In genomic region chr12:125228519-125229260, GRCh38 we compare ENCODE assay signal across 19 cellular contexts. TPM values are rescaled to one million over a fixed set of nuclear protein-coding genes. Genes with fewer than 3 reads are reported as not detected.
DNase-seq lines count a peak whose midpoint lies in the region; ATAC-seq and TF ChIP-seq lines count a peak whose summit lies in the region.
"Had no signal": no experiment of that assay in that cellular context is flagged by ENCODE, and none has a peak within 500 bp of the region (broad histone marks: within the 10 kb centered on the region; RNA-seq: fewer than 3 reads in every experiment).

No MANE protein-coding gene starts in this region.

- no peak overlapping the region for H3K27ac ChIP-seq in CD8-positive, alpha-beta memory T cell (ENCODE audit: low read depth, low read length)
- H3K27ac ChIP-seq in OCI-LY7 (ENCODE audit: low read depth, low read length, poor library complexity, severe bottlenecking) = no peak overlapping the region
- H3K27ac ChIP-seq: esophagus muscularis mucosa had no signal

- H3K9me3 Mint-ChIP-seq in CD8-positive, alpha-beta memory T cell = peaks cover 0 to 1% (median 0%) of the 10 kb centered on the region in 5 donors
- no peaks in the 10 kb centered on the region for H3K9me3 Mint-ChIP-seq in activated naive CD4-positive, alpha-beta T cell treated with anti-CD3 and anti-CD28 coated beads, Interleukin-2, amount 50 U/mL, for 72 hours
- H3K9me3 Mint-ChIP-seq: activated naive CD8-positive, alpha-beta T cell treated with anti-CD3 and anti-CD28 coated beads, Interleukin-2, amount 10 ng/mL, durations not matched to agents 7 days and 5 days; activated T-cell treated with anti-CD3 and anti-CD28 coated beads, Interleukin-2, amount 50 U/mL, for 72 hours; CD4-positive, CD25-positive, alpha-beta regulatory T cell; stimulated activated naive CD8-positive, alpha-beta T cell treated with anti-CD3 and anti-CD28 coated beads, Interleukin-15, amount 100 ng/mL, for 72 hours had no signal

- H3K9me3 ChIP-seq in CD8-positive, alpha-beta memory T cell (ENCODE audit: low read length) = no peaks in the 10 kb centered on the region
- peaks cover 6% of the 10 kb centered on the region; the same call in 1 of the 2 replicates for H3K9me3 ChIP-seq in OCI-LY7 (ENCODE audit: low read length)

- BruUV-seq in OCI-LY7 (replicated peaks; lab: Mats Ljungman, UMichigan) = no TSS peak

- H3K4me1 ChIP-seq in CD8-positive, alpha-beta memory T cell (ENCODE audit: insufficient read depth, low read length) = no peaks in the 10 kb centered on the region
- H3K4me1 ChIP-seq in OCI-LY7 (ENCODE audit: insufficient read depth, low read length, poor library complexity, severe bottlenecking) = peaks cover 3% of the 10 kb centered on the region
- H3K4me1 ChIP-seq: esophagus muscularis mucosa had no signal

- intact Hi-C loops in posterior vena cava (cut with DNase I) = no loop called here
- intact Hi-C loops in OCI-LY7 (cut with micrococcal nuclease; ENCODE audit: unreplicated experiment) = no loop called here

- CTCF ChIA-PET in CD8-positive, alpha-beta memory T cell (lab: Charles Lee) = no interaction called here
- CTCF ChIA-PET in OCI-LY7 (lab: Charles Lee; ENCODE audit: unreplicated experiment) = no interaction called here

- H3K79me2 ChIP-seq in OCI-LY7 (ENCODE audit: insufficient read depth, low read depth, low read length) = no peaks in the 10 kb centered on the region

- POLR2A ChIA-PET in CD8-positive, alpha-beta memory T cell (lab: Charles Lee) = no interaction called here
- POLR2A ChIA-PET in OCI-LY7 (lab: Charles Lee) = interaction anchor here (0.5 kb wide), 1 partner anchor 1543 kb away, joined by 4 read pairs; no protein-coding TSS in a partner anchor

- no peaks in the 10 kb centered on the region for H3K4me1 Mint-ChIP-seq in CD8-positive, alpha-beta memory T cell
- H3K4me1 Mint-ChIP-seq: activated naive CD8-positive, alpha-beta T cell treated with anti-CD3 and anti-CD28 coated beads, Interleukin-2, amount 10 ng/mL, durations not matched to agents 7 days and 5 days; CD4-positive, CD25-positive, alpha-beta regulatory T cell; stimulated activated naive CD8-positive, alpha-beta T cell treated with anti-CD3 and anti-CD28 coated beads, Interleukin-15, amount 100 ng/mL, for 72 hours had no signal

- no peaks in the 10 kb centered on the region for H3K36me3 ChIP-seq in CD8-positive, alpha-beta memory T cell (ENCODE audit: insufficient read depth, low read length)
- no peaks in the 10 kb centered on the region for H3K36me3 ChIP-seq in OCI-LY7 (ENCODE audit: insufficient read depth, low read length)
- H3K36me3 ChIP-seq: esophagus muscularis mucosa had no signal

- no peak for TF ChIP-seq CTCF in OCI-LY7 (conservative IDR thresholded peaks at IDR 0.05; ENCODE audit: low read length)

- no peak overlapping the region for H2AFZ ChIP-seq in OCI-LY7 (ENCODE audit: low read length)

- DNase-seq in NCI-H2227 (lab: John Stamatoyannopoulos, UW; ENCODE audit: unreplicated experiment) (peak; percentile 33), NCI-H2227 treated with DMSO at 0.1 percent for 48 hours (lab: John Stamatoyannopoulos, UW) (no peak), SW480 (ENCODE audit: low spot score) (peak; percentile 18), posterior vena cava (ENCODE audit: low spot score) (peak; percentile 54), OCI-LY7 (ENCODE audit: low spot score) (no peak)
- DNase-seq in CD8-positive, alpha-beta memory T cell = no peak
- DNase-seq in activated naive CD4-positive, alpha-beta T cell treated with anti-CD3 and anti-CD28 coated beads, Interleukin-2, amount 50 U/mL, for 72 hours (ENCODE audit: low spot score in 2 of 2) = no peak
- DNase-seq: activated CD8-positive, alpha-beta T cell treated with anti-CD3 and anti-CD28 coated beads, Interleukin-2, amount 10 ng/mL, durations not matched to agents 7 days and 5 days; activated naive CD8-positive, alpha-beta T cell treated with anti-CD3 and anti-CD28 coated beads, Interleukin-2, amount 10 ng/mL, durations not matched to agents 7 days and 5 days; activated T-cell treated with anti-CD3 and anti-CD28 coated beads, Interleukin-2, amount 50 U/mL, for 72 hours; CD4-positive, CD25-positive, alpha-beta regulatory T cell; glutamatergic neuron; GOT3; mesenchymal stem cell; NCI-H2081; OCI-M1; stimulated activated naive CD8-positive, alpha-beta T cell treated with anti-CD3 and anti-CD28 coated beads, Interleukin-15, amount 100 ng/mL, for 72 hours had no signal

- TF ChIP-seq RAD21 in Ishikawa (IDR thresholded peaks at IDR 0.05; ENCODE audit: low read depth) = no peak

- no peak overlapping the region for H3K4me3 Mint-ChIP-seq in CD8-positive, alpha-beta memory T cell
- H3K4me3 Mint-ChIP-seq: activated CD8-positive, alpha-beta T cell treated with anti-CD3 and anti-CD28 coated beads, Interleukin-2, amount 10 ng/mL, durations not matched to agents 7 days and 5 days; activated naive CD8-positive, alpha-beta T cell treated with anti-CD3 and anti-CD28 coated beads, Interleukin-2, amount 10 ng/mL, durations not matched to agents 7 days and 5 days; activated T-cell treated with anti-CD3 and anti-CD28 coated beads, Interleukin-2, amount 50 U/mL, for 72 hours; CD4-positive, CD25-positive, alpha-beta regulatory T cell; stimulated activated naive CD8-positive, alpha-beta T cell treated with anti-CD3 and anti-CD28 coated beads, Interleukin-15, amount 100 ng/mL, for 72 hours had no signal

- no peak overlapping the region for H3K4me2 ChIP-seq in OCI-LY7 (ENCODE audit: low read length)

- no peak for ATAC-seq in activated naive CD4-positive, alpha-beta T cell treated with anti-CD3 and anti-CD28 coated beads, Interleukin-2, amount 50 U/mL, for 72 hours
- ATAC-seq: activated CD8-positive, alpha-beta T cell treated with anti-CD3 and anti-CD28 coated beads, Interleukin-2, amount 10 ng/mL, durations not matched to agents 7 days and 5 days; activated T-cell treated with anti-CD3 and anti-CD28 coated beads, Interleukin-2, amount 50 U/mL, for 72 hours; stimulated activated naive CD8-positive, alpha-beta T cell treated with anti-CD3 and anti-CD28 coated beads, Interleukin-15, amount 100 ng/mL, for 72 hours had no signal

- no peaks in the 10 kb centered on the region for H4K20me1 ChIP-seq in OCI-LY7 (ENCODE audit: insufficient read depth, low read length)

- TF ChIP-seq EP300 in Ishikawa (IDR thresholded peaks at IDR 0.05; ENCODE audit: borderline replicate concordance) = no peak

- H3K4me3 ChIP-seq in CD8-positive, alpha-beta memory T cell (ENCODE audit: low read length) = no peak overlapping the region
- no peak overlapping the region for H3K4me3 ChIP-seq in OCI-LY7 (ENCODE audit: low read depth, low read length, poor library complexity, severe bottlenecking)
- H3K4me3 ChIP-seq: esophagus muscularis mucosa had no signal

- no peaks in the 10 kb centered on the region for H3K36me3 Mint-ChIP-seq in CD8-positive, alpha-beta memory T cell
- H3K36me3 Mint-ChIP-seq in activated naive CD4-positive, alpha-beta T cell treated with anti-CD3 and anti-CD28 coated beads, Interleukin-2, amount 50 U/mL, for 72 hours = no peaks in the 10 kb centered on the region
- H3K36me3 Mint-ChIP-seq: activated naive CD8-positive, alpha-beta T cell treated with anti-CD3 and anti-CD28 coated beads, Interleukin-2, amount 10 ng/mL, durations not matched to agents 7 days and 5 days; CD4-positive, CD25-positive, alpha-beta regulatory T cell had no signal

- no peaks in the 10 kb centered on the region for H3K9me2 ChIP-seq in OCI-LY7 (ENCODE audit: insufficient read depth, low read length)

- no peak overlapping the region for H3K27ac Mint-ChIP-seq in CD8-positive, alpha-beta memory T cell
- no peak overlapping the region for H3K27ac Mint-ChIP-seq in activated naive CD4-positive, alpha-beta T cell treated with anti-CD3 and anti-CD28 coated beads, Interleukin-2, amount 50 U/mL, for 72 hours
- H3K27ac Mint-ChIP-seq: activated CD8-positive, alpha-beta T cell treated with anti-CD3 and anti-CD28 coated beads, Interleukin-2, amount 10 ng/mL, durations not matched to agents 7 days and 5 days; activated naive CD8-positive, alpha-beta T cell treated with anti-CD3 and anti-CD28 coated beads, Interleukin-2, amount 10 ng/mL, durations not matched to agents 7 days and 5 days; activated T-cell treated with anti-CD3 and anti-CD28 coated beads, Interleukin-2, amount 50 U/mL, for 72 hours; CD4-positive, CD25-positive, alpha-beta regulatory T cell; stimulated activated naive CD8-positive, alpha-beta T cell treated with anti-CD3 and anti-CD28 coated beads, Interleukin-15, amount 100 ng/mL, for 72 hours had no signal

- no peaks in the 10 kb centered on the region for H3K27me3 ChIP-seq in CD8-positive, alpha-beta memory T cell (ENCODE audit: insufficient read depth, low read length, poor library complexity, severe bottlenecking)

- peaks cover 6 to 20% of the 10 kb centered on the region in 2 donors for H3K27me3 Mint-ChIP-seq in CD8-positive, alpha-beta memory T cell
- H3K27me3 Mint-ChIP-seq: activated naive CD8-positive, alpha-beta T cell treated with anti-CD3 and anti-CD28 coated beads, Interleukin-2, amount 10 ng/mL, durations not matched to agents 7 days and 5 days; CD4-positive, CD25-positive, alpha-beta regulatory T cell had no signal

TF ChIP-seq in Ishikawa, 13 proteins besides CTCF, POLR2A, EP300 and RAD21 (continues in another document):
- peak; percentile 69 for TF ChIP-seq USF1 (IDR thresholded peaks at IDR 0.05)

RNA-seq across cellular contexts. Expression of gene TMEM132B, which starts 42.5 kb away (rescaled TPM):
- under 1 TPM; 0.48 to 0.83 TPM for total RNA-seq in posterior vena cava
- total RNA-seq in CD8-positive, alpha-beta memory T cell = not detected
- polyA plus RNA-seq in CD8-positive, alpha-beta memory T cell = not detected
- total RNA-seq in activated naive CD4-positive, alpha-beta T cell treated with anti-CD3 and anti-CD28 coated beads, Interleukin-2, amount 50 U/mL, for 72 hours = not detected
- 5.1 and 5.4 TPM in 2 replicates for total RNA-seq in OCI-LY7 (2014; rRNA removed; shearing (Covaris generic))
- total RNA-seq in OCI-LY7 (2022) = 10.8 and 15.7 TPM in 2 replicates
- total RNA-seq: activated CD8-positive, alpha-beta T cell treated with anti-CD3 and anti-CD28 coated beads, Interleukin-2, amount 10 ng/mL, durations not matched to agents 7 days and 5 days; activated naive CD8-positive, alpha-beta T cell treated with anti-CD3 and anti-CD28 coated beads, Interleukin-2, amount 10 ng/mL, durations not matched to agents 7 days and 5 days; activated T-cell treated with anti-CD3 and anti-CD28 coated beads, Interleukin-2, amount 50 U/mL, for 72 hours; CD4-positive, CD25-positive, alpha-beta regulatory T cell had no signal
- polyA plus RNA-seq: CD4-positive, CD25-positive, alpha-beta regulatory T cell had no signal

Comparison
In these comparisons a context has a peak if more than half of its experiments do, and no peak if none do; other contexts are left out.
1. DNase-seq: peak in NCI-H2227 (single experiment), SW480 (single experiment) and posterior vena cava (single experiment); none in NCI-H2227 treated with DMSO at 0.1 percent for 48 hours (single experiment), CD8-positive, alpha-beta memory T cell (0 of 5), activated naive CD4-positive, alpha-beta T cell treated with anti-CD3 and anti-CD28 coated beads, Interleukin-2, amount 50 U/mL, for 72 hours (0 of 2) and OCI-LY7 (single experiment).